In genomic region chr7:13189712-13190111, GRCh38 we compare ENCODE assay signal across 18 cellular contexts.
"Had no signal": no experiment of that assay in that cellular context is flagged by ENCODE, and none has a peak within 500 bp of the region (broad histone marks: within the 10 kb centered on the region; RNA-seq: fewer than 3 reads in every experiment).

No MANE protein-coding gene starts in this region.

- H3K4me3 ChIP-seq: heart left ventricle, pancreas, smooth muscle cell, suprapubic skin, tibial artery, upper lobe of left lung, uterus had no signal

- H3K9me3 ChIP-seq: heart left ventricle, pancreas, suprapubic skin, tibial artery, upper lobe of left lung, uterus had no signal

- H3K27ac ChIP-seq: heart left ventricle, pancreas, suprapubic skin, tibial artery, upper lobe of left lung, uterus had no signal

- H3K27me3 ChIP-seq: heart left ventricle, pancreas, suprapubic skin, tibial artery, upper lobe of left lung, uterus had no signal

- ATAC-seq: heart left ventricle; pancreas; right cardiac atrium; stimulated activated effector memory CD8-positive, alpha-beta T cell treated with anti-CD3 and anti-CD28 coated beads, Interleukin-12 subunit alpha, Interleukin-12 subunit beta, amount 100 ng/mL, for 72 hours; stimulated activated naive CD8-positive, alpha-beta T cell treated with anti-CD3 and anti-CD28 coated beads, Interleukin-15, Interleukin-2, amounts not matched to agents 100 U/mL and 50 U/mL, for 24 hours had no signal

- H3K4me2 ChIP-seq: smooth muscle cell had no signal

- H3K36me3 ChIP-seq: heart left ventricle, pancreas, suprapubic skin, tibial artery, upper lobe of left lung, uterus had no signal

- H3K4me1 ChIP-seq: heart left ventricle, pancreas, tibial artery, upper lobe of left lung, uterus had no signal

- DNase-seq: foreskin melanocyte; heart left ventricle; hypothalamus; kidney glomerular epithelial cell; mesendoderm; naive B cell; occipital lobe; pancreas; right cardiac atrium; stimulated activated CD4-positive, alpha-beta T cell treated with anti-CD3 and anti-CD28 coated beads, Interleukin-4, amount 100 ng/mL, for 1 hour; stimulated activated CD8-positive, alpha-beta memory T cell treated with anti-CD3 and anti-CD28 coated beads, Interleukin-4, amount 100 ng/mL, for 48 hours; stimulated activated naive CD8-positive, alpha-beta T cell treated with anti-CD3 and anti-CD28 coated beads, Interleukin-15, Interleukin-2, amounts not matched to agents 100 U/mL and 50 U/mL, for 24 hours; tibial artery; upper lobe of left lung; uterus had no signal
